22 cellular contexts compared by ENCODE assay signal in genomic region chr10:7583626-7584025, GRCh38.
"Had no signal": no experiment of that assay in that cellular context is flagged by ENCODE, and none has a peak within 500 bp of the region (broad histone marks: within the 10 kb centered on the region; RNA-seq: fewer than 3 reads in every experiment).

No MANE protein-coding gene starts in this region.

- H3K4me3 ChIP-seq: esophagus squamous epithelium, gastroesophageal sphincter, mucosa of descending colon, ovary, right lobe of liver, spleen, testis, tibial nerve, upper lobe of right lung, vagina had no signal

- H3K36me3 Mint-ChIP-seq: immature natural killer cell; natural killer cell; stimulated activated memory B cell treated with anti-CD40 and anti-IgM and Interleukin-4, amounts not matched to agents 10 μg/mL and 1 μg/mL and 100 μg/mL, for 72 hours had no signal

- H3K9me3 ChIP-seq: esophagus squamous epithelium, gastroesophageal sphincter, mucosa of descending colon, ovary, right lobe of liver, spleen, testis, tibial nerve, upper lobe of right lung, vagina had no signal

- H3K4me1 ChIP-seq: esophagus squamous epithelium, right lobe of liver, spleen, testis, upper lobe of right lung, vagina had no signal

- DNase-seq: effector memory CD4-positive, alpha-beta T cell; esophagus squamous epithelium; foreskin fibroblast; glutamatergic neuron; immature natural killer cell; mesendoderm; mucosa of descending colon; natural killer cell; ovary; right lobe of liver; stimulated activated CD4-positive, alpha-beta T cell treated with anti-CD3 and anti-CD28 coated beads, Interleukin-15, amount 100 ng/mL, for 24 hours; stimulated activated CD4-positive, alpha-beta T cell treated with anti-CD3 and anti-CD28 coated beads, Interleukin-1b, Interleukin-23, amount 100 ng/mL, for 48 hours; stimulated activated CD4-positive, alpha-beta T cell treated with anti-CD3 and anti-CD28 coated beads, Interleukin-4, amount 100 ng/mL, for 24 hours; testis had no signal

- H3K9me3 Mint-ChIP-seq: immature natural killer cell; natural killer cell; neural crest cell; stimulated activated memory B cell treated with anti-CD40 and anti-IgM and Interleukin-4, amounts not matched to agents 10 μg/mL and 1 μg/mL and 100 μg/mL, for 72 hours; stimulated activated naive CD8-positive, alpha-beta T cell treated with anti-CD3 and anti-CD28 coated beads, Interleukin-15, Interleukin-2, amounts not matched to agents 100 ng/mL and 50 ng/mL, for 24 hours had no signal

- H3K27me3 ChIP-seq: esophagus squamous epithelium, gastroesophageal sphincter, ovary, right lobe of liver, spleen, testis, tibial nerve, upper lobe of right lung, vagina had no signal

- H3K27ac ChIP-seq: esophagus squamous epithelium, ovary, right lobe of liver, spleen, testis, tibial nerve, upper lobe of right lung, vagina had no signal

- H3K4me1 Mint-ChIP-seq: immature natural killer cell; natural killer cell; stimulated activated memory B cell treated with anti-CD40 and anti-IgM and Interleukin-4, amounts not matched to agents 10 μg/mL and 1 μg/mL and 100 μg/mL, for 72 hours had no signal

- H3K4me3 Mint-ChIP-seq: immature natural killer cell; natural killer cell; neural crest cell; stimulated activated memory B cell treated with anti-CD40 and anti-IgM and Interleukin-4, amounts not matched to agents 10 μg/mL and 1 μg/mL and 100 μg/mL, for 72 hours; stimulated activated naive CD8-positive, alpha-beta T cell treated with anti-CD3 and anti-CD28 coated beads, Interleukin-15, Interleukin-2, amounts not matched to agents 100 ng/mL and 50 ng/mL, for 24 hours had no signal

- H3K27ac Mint-ChIP-seq: natural killer cell; stimulated activated memory B cell treated with anti-CD40 and anti-IgM and Interleukin-4, amounts not matched to agents 10 μg/mL and 1 μg/mL and 100 μg/mL, for 72 hours; stimulated activated naive CD8-positive, alpha-beta T cell treated with anti-CD3 and anti-CD28 coated beads, Interleukin-15, Interleukin-2, amounts not matched to agents 100 ng/mL and 50 ng/mL, for 24 hours had no signal

- H3K27me3 Mint-ChIP-seq: stimulated activated memory B cell treated with anti-CD40 and anti-IgM and Interleukin-4, amounts not matched to agents 10 μg/mL and 1 μg/mL and 100 μg/mL, for 72 hours; stimulated activated naive CD8-positive, alpha-beta T cell treated with anti-CD3 and anti-CD28 coated beads, Interleukin-15, Interleukin-2, amounts not matched to agents 100 ng/mL and 50 ng/mL, for 24 hours had no signal

- H3K36me3 ChIP-seq: esophagus squamous epithelium, ovary, right lobe of liver, spleen, upper lobe of right lung, vagina had no signal

- ATAC-seq: gastroesophageal sphincter; mucosa of descending colon; natural killer cell; right lobe of liver; stimulated activated memory B cell treated with anti-CD40 and anti-IgM and Interleukin-4, amounts not matched to agents 10 μg/mL and 1 μg/mL and 100 μg/mL, for 72 hours; upper lobe of right lung had no signal
